Comparison of ENCODE assay signal across 22 cellular contexts in genomic region chr4:80340036-80340435, GRCh38. TPM values are rescaled to one million over a fixed set of nuclear protein-coding genes. Genes with fewer than 3 reads are reported as not detected.
"Had no signal": no experiment of that assay in that cellular context is flagged by ENCODE, and none has a peak within 500 bp of the region (broad histone marks: within the 10 kb centered on the region; RNA-seq: fewer than 3 reads in every experiment).

No MANE protein-coding gene starts in this region.

- H3K27me3 Mint-ChIP-seq: activated naive CD8-positive, alpha-beta T cell had no signal

- ATAC-seq: activated T-cell treated with anti-CD3 and anti-CD28 coated beads, Interleukin-2, amount 50 U/mL, for 4 hours; gastroesophageal sphincter; left lobe of liver; stimulated activated naive B cell treated with anti-CD40 and anti-IgM and Interleukin-4, amounts not matched to agents 10 μg/mL and 1 μg/mL and 100 μg/mL, for 72 hours had no signal

- DNase-seq: activated CD4-positive, alpha-beta memory T cell treated with anti-CD3 and anti-CD28 coated beads for 36 hours; activated CD4-positive, alpha-beta T cell treated with anti-CD3 and anti-CD28 coated beads for 1 hour; activated effector memory CD4-positive, alpha-beta T cell treated with anti-CD3 and anti-CD28 coated beads, Interleukin-2, amount 50 U/mL, for 16 hours; activated T-cell treated with anti-CD3 and anti-CD28 coated beads, Interleukin-2, amount 50 U/mL, for 4 hours; anterior cingulate cortex; brain microvascular endothelial cell; cortex of kidney; effector CD8-positive, alpha-beta T cell; esophagus squamous epithelium; naive B cell; ovary; stimulated activated naive B cell treated with anti-CD40 and anti-IgM and Interleukin-4, amounts not matched to agents 10 μg/mL and 1 μg/mL and 100 μg/mL, for 72 hours; tibial artery had no signal

- H3K27ac Mint-ChIP-seq: activated CD4-positive, alpha-beta memory T cell treated with anti-CD3 and anti-CD28 coated beads for 36 hours; activated naive CD8-positive, alpha-beta T cell; naive B cell; neural progenitor cell; stimulated activated naive B cell treated with anti-CD40 and anti-IgM and Interleukin-4, amounts not matched to agents 10 μg/mL and 1 μg/mL and 100 μg/mL, for 72 hours had no signal

- H3K36me3 Mint-ChIP-seq: activated CD4-positive, alpha-beta memory T cell treated with anti-CD3 and anti-CD28 coated beads for 36 hours; neural progenitor cell had no signal

- H3K9me3 Mint-ChIP-seq: neural progenitor cell had no signal

- H3K4me3 Mint-ChIP-seq: activated CD4-positive, alpha-beta memory T cell treated with anti-CD3 and anti-CD28 coated beads for 36 hours; activated naive CD8-positive, alpha-beta T cell; activated T-cell treated with anti-CD3 and anti-CD28 coated beads, Interleukin-2, amount 50 U/mL, for 4 hours; naive B cell; neural progenitor cell; stimulated activated naive B cell treated with anti-CD40 and anti-IgM and Interleukin-4, amounts not matched to agents 10 μg/mL and 1 μg/mL and 100 μg/mL, for 72 hours had no signal

RNA-seq across cellular contexts. Expression of gene CFAP299, which starts 4.5 kb away (rescaled TPM):
- total RNA-seq: activated CD4-positive, alpha-beta memory T cell treated with anti-CD3 and anti-CD28 coated beads for 36 hours; activated T-cell treated with anti-CD3 and anti-CD28 coated beads, Interleukin-2, amount 50 U/mL, for 4 hours; endothelial cell of umbilical vein; esophagus squamous epithelium; hepatocyte; left lobe of liver; lung microvascular endothelial cell; subcutaneous adipose tissue; T-helper 1 cell treated with Interleukin-12 subunit alpha and Interleukin-12 subunit beta and Interleukin-4 antibody, amounts not matched to agents 30 ng/mL and 1 ng/mL, for 36 hours had no signal
